Comparison of ENCODE assay signal across 14 cellular contexts in genomic region chr22:29773233-29773632, GRCh38. TPM values are rescaled to one million over a fixed set of nuclear protein-coding genes. Genes with fewer than 3 reads are reported as not detected.
A peak's percentile ranks its signal among the peaks of the same experiment; 100 is the strongest.
DNase-seq lines count a peak whose midpoint lies in the region; ATAC-seq and TF ChIP-seq lines count a peak whose summit lies in the region.
"Had no signal": no experiment of that assay in that cellular context is flagged by ENCODE, and none has a peak within 500 bp of the region (broad histone marks: within the 10 kb centered on the region; RNA-seq: fewer than 3 reads in every experiment).

No MANE protein-coding gene starts in this region.

- intact Hi-C loops in PC-9 (cut with micrococcal nuclease; ENCODE audit: unreplicated experiment) (no loop called here), OCI-LY7 (cut with micrococcal nuclease; ENCODE audit: unreplicated experiment) (no loop called here)

- peaks cover 48% of the 10 kb centered on the region for H3F3A ChIP-seq in PC-9 (ENCODE audit: insufficient read depth, low read depth)

- H3K4me1 ChIP-seq in PC-9 (replicated peaks; ENCODE audit: insufficient read depth), result peaks cover 54% of the 10 kb centered on the region
- peaks cover 3% of the 10 kb centered on the region for H3K4me1 ChIP-seq in OCI-LY7 (ENCODE audit: insufficient read depth, low read length, poor library complexity, severe bottlenecking)

- H3K4me3 ChIP-seq in PC-9 (no peak overlapping the region), OCI-LY7 (ENCODE audit: low read depth, low read length, poor library complexity, severe bottlenecking) (no peak overlapping the region)

- H2AFZ ChIP-seq in PC-9, result no peak overlapping the region
- no peak overlapping the region for H2AFZ ChIP-seq in OCI-LY7 (ENCODE audit: low read length)

- CTCF ChIA-PET in PC-9 (lab: Charles Lee) (interaction anchor here (0.6 to 0.9 kb wide), 4 partner anchors 20 to 150 kb away, joined by 3 to 17 read pairs (median 4); no protein-coding TSS in a partner anchor), OCI-LY7 (lab: Charles Lee; ENCODE audit: unreplicated experiment) (no interaction called here)

- ATAC-seq in GM21360 (IDR thresholded peaks at IDR 0.05; ENCODE audit: unreplicated experiment), result no peak

- H3K27ac ChIP-seq in PC-9 (peak overlapping the region; percentile 75), epithelial cell of prostate (peak overlapping the region; percentile 68), OCI-LY7 (ENCODE audit: low read depth, low read length, poor library complexity, severe bottlenecking) (no peak overlapping the region)

- H3K36me3 ChIP-seq in PC-9 (ENCODE audit: low read depth) (peaks cover 20% of the 10 kb centered on the region; the same call in 1 of the 2 replicates), OCI-LY7 (ENCODE audit: insufficient read depth, low read length) (peaks cover 30% of the 10 kb centered on the region)

- H3K4me2 ChIP-seq in PC-9 (peak overlapping the region; percentile 50), OCI-LY7 (ENCODE audit: low read length) (no peak overlapping the region)

- BruUV-seq in PC-9 (replicated peaks; lab: Mats Ljungman, UMichigan) (no TSS peak), OCI-LY7 (replicated peaks; lab: Mats Ljungman, UMichigan) (no TSS peak)

- POLR2A ChIA-PET in PC-9 (lab: Charles Lee; ENCODE audit: unreplicated experiment), result interaction anchor here (0.5 to 0.7 kb wide), 6 partner anchors 10 to 206 kb away, joined by 3 to 21 read pairs (median 7); no protein-coding TSS in a partner anchor
- POLR2A ChIA-PET in OCI-LY7 (lab: Charles Lee), result interaction anchor here (0.6 to 0.7 kb wide), 3 partner anchors 8 to 422 kb away, joined by 3 to 7 read pairs (median 4); no protein-coding TSS in a partner anchor

- TF ChIP-seq CTCF in PC-9 (conservative IDR thresholded peaks at IDR 0.05) (no peak), OCI-LY7 (conservative IDR thresholded peaks at IDR 0.05; ENCODE audit: low read length) (no peak)

- in situ Hi-C loops in KBM-7 (cut with MboI; ENCODE audit: low pct_unique_long_range_greater_than_20kb, low sequenced_read_pairs), result no loop called here

- no peaks in the 10 kb centered on the region for H3K27me3 ChIP-seq in PC-9 (ENCODE audit: insufficient read depth, low read depth)

- H4K20me1 ChIP-seq in PC-9 (ENCODE audit: insufficient read depth), result no peaks in the 10 kb centered on the region
- no peaks in the 10 kb centered on the region for H4K20me1 ChIP-seq in OCI-LY7 (ENCODE audit: insufficient read depth, low read length)

- H3K9me2 ChIP-seq in PC-9 (ENCODE audit: insufficient read depth) (no peaks in the 10 kb centered on the region), OCI-LY7 (ENCODE audit: insufficient read depth, low read length) (no peaks in the 10 kb centered on the region)

- H3K79me2 ChIP-seq in PC-9 (ENCODE audit: low read depth) (peaks cover 19% of the 10 kb centered on the region), OCI-LY7 (ENCODE audit: insufficient read depth, low read depth, low read length) (peaks cover 13% of the 10 kb centered on the region)

- H3K9me3 ChIP-seq in PC-9 (ENCODE audit: insufficient read depth, low read depth), result no peaks in the 10 kb centered on the region
- H3K9me3 ChIP-seq in OCI-LY7 (ENCODE audit: low read length), result no peaks in the 10 kb centered on the region

- DNase-seq in EH (ENCODE audit: low read depth) (peak; percentile 51), PC-9 (peak; percentile 58 to 87), epithelial cell of prostate (ENCODE audit: low read depth, low spot score) (no peak), myocyte (ENCODE audit: low read depth) (peak; percentile 44), OCI-LY7 (ENCODE audit: low spot score) (no peak), KBM-7 (no peak)
- no peak for DNase-seq in activated CD4-positive, alpha-beta T cell treated with anti-CD3 and anti-CD28 coated beads for 1 hour
- DNase-seq: activated CD4-positive, alpha-beta T cell treated with anti-CD3 and anti-CD28 coated beads for 4 hours; CD4-positive, CD25-positive, alpha-beta regulatory T cell; glutamatergic neuron; H7 had no signal

RNA-seq across cellular contexts. Expression of gene UQCR10, which starts 6.1 kb away (rescaled TPM):
- total RNA-seq in PC-9 (2021) (85.4 and 103 TPM in 2 replicates), myocyte (106 and 140 TPM in 2 replicates), OCI-LY7 (2022) (104 and 111 TPM in 2 replicates)
- 279 TPM for polyA plus RNA-seq in myocyte (2012)
- total RNA-seq in OCI-LY7 (2014; rRNA removed; shearing (Covaris generic)), result 85.9 and 108 TPM in 2 replicates

RNA-seq across cellular contexts. Expression of gene ZMAT5, which starts 6.4 kb away (rescaled TPM):
- total RNA-seq in PC-9 (2021) (14.2 and 15.5 TPM in 2 replicates), myocyte (37.8 and 44.5 TPM in 2 replicates), OCI-LY7 (2022) (20.4 and 21.2 TPM in 2 replicates)
- 36.6 TPM for polyA plus RNA-seq in myocyte (2012)
- 19.1 and 22.1 TPM in 2 replicates for total RNA-seq in OCI-LY7 (2014; rRNA removed; shearing (Covaris generic))

RNA-seq across cellular contexts. Expression of gene CABP7, which starts 53.4 kb away (rescaled TPM):
- total RNA-seq in PC-9 (2021) (0.11 TPM in 1 of 2 replicates, not detected in the other), myocyte (0.05 and 0.16 TPM in 2 replicates), OCI-LY7 (2022) (0.18 TPM in 1 of 2 replicates, not detected in the other)
- 0.13 TPM for polyA plus RNA-seq in myocyte (2012)
- total RNA-seq in OCI-LY7 (2014; rRNA removed; shearing (Covaris generic)), result 0.06 and 0.23 TPM in 2 replicates
- total RNA-seq: H7, mesenteric fat pad, NCI-H460 had no signal

Comparison
In these comparisons a context has a peak if more than half of its experiments do, and no peak if none do; other contexts are left out.
1. DNase-seq: peak in EH (single experiment), PC-9 (2 of 2) and myocyte (single experiment); none in epithelial cell of prostate (single experiment), OCI-LY7 (single experiment), activated CD4-positive, alpha-beta T cell treated with anti-CD3 and anti-CD28 coated beads for 1 hour (single experiment) and KBM-7 (single experiment).